Comparison of ENCODE assay signal across 23 cellular contexts in the genomic region with DNA sequence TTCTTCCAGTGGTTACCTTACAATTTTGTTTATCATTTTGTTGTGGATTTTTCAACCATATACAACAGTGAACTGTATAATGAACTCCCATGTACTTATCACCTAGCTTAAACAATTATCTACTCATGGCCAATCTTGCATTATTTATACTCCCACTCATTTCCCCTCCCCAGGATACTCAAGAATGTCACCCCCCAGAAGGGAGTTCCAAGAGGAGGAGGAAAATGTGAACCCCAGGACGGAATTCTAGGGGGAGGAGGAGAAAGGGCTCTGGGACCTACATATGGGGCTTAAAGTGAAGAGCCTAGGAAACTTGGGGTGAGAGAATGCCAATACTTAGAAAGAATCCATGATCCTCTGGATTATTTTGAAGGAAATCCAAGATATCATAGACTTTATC.
"Had no signal": no experiment of that assay in that cellular context is flagged by ENCODE, and none has a peak within 500 bp of the region (broad histone marks: within the 10 kb centered on the region; RNA-seq: fewer than 3 reads in every experiment).

No MANE protein-coding gene starts in this region.

- H3K4me3 Mint-ChIP-seq: dendritic cell treated with granulocyte-macrophage colony-stimulating factor and Interleukin-4, amounts not matched to agents 40 ng/mL and 50 ng/mL, for 4 days; effector memory CD8-positive, alpha-beta T cell; memory B cell; naive B cell; nephron; type B pancreatic cell had no signal

- H3K27ac Mint-ChIP-seq: dendritic cell treated with granulocyte-macrophage colony-stimulating factor and Interleukin-4, amounts not matched to agents 40 ng/mL and 50 ng/mL, for 4 days; effector memory CD8-positive, alpha-beta T cell; nephron had no signal

- ATAC-seq: effector memory CD8-positive, alpha-beta T cell; left lobe of liver; lower lobe of right lung; pancreas; right cardiac atrium had no signal

- H3K27ac ChIP-seq: lower lobe of right lung, pancreas had no signal

- H3K4me3 ChIP-seq: lower lobe of right lung, pancreas had no signal

- H3K9me3 Mint-ChIP-seq: dendritic cell treated with granulocyte-macrophage colony-stimulating factor and Interleukin-4, amounts not matched to agents 40 ng/mL and 50 ng/mL, for 4 days; effector memory CD8-positive, alpha-beta T cell; memory B cell; naive B cell; nephron had no signal

- FAIRE-seq: colon, islet of Langerhans, pancreas, small intestine, urothelium cell line had no signal

- DNase-seq: effector memory CD8-positive, alpha-beta T cell; erythroblast; foreskin melanocyte; head of caudate nucleus; hippocampal formation; lower lobe of right lung; midbrain; naive B cell; occipital lobe; pancreas; right cardiac atrium; small intestine; stimulated activated CD4-positive, alpha-beta T cell treated with anti-CD3 and anti-CD28 coated beads, Interleukin-12 subunit alpha, Interleukin-12 subunit beta, amount 100 ng/mL, for 4 hours; stimulated activated naive CD4-positive, alpha-beta T cell treated with Interleukin-2 at 50 U/mL for 16 hours had no signal

- H3K9me3 ChIP-seq: lower lobe of right lung, pancreas had no signal

- H3K36me3 Mint-ChIP-seq: memory B cell had no signal

- H3K36me3 ChIP-seq: pancreas had no signal

- H3K27me3 Mint-ChIP-seq: dendritic cell treated with granulocyte-macrophage colony-stimulating factor and Interleukin-4, amounts not matched to agents 40 ng/mL and 50 ng/mL, for 4 days; effector memory CD8-positive, alpha-beta T cell; memory B cell; naive B cell; progenitor cell of endocrine pancreas; type B pancreatic cell had no signal

- H3K4me1 ChIP-seq: lower lobe of right lung had no signal

- H3K4me1 Mint-ChIP-seq: memory B cell, naive B cell had no signal

- H3K27me3 ChIP-seq: pancreas had no signal
